In the genomic region with DNA sequence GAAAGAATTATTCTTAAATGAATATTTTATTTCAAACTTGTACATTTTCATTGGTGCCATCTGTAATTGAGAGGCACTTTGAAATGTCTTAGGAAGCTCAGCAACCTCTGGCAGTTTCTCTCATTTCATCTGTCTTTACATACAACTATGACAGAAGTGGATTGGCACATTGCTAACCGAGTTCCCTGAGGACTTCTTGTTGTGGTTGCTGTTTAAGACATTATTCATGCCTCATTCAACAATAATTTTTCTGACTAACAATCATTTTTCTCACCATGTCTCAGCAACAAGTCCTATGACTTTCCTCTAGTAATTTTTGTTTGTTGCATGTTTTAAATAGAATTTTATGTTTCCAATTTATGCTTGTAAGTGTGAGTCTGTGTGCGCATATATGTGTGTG, we compare ENCODE assay signal across 14 cellular contexts.
DNase-seq lines count a peak whose midpoint lies in the region; ATAC-seq, FAIRE-seq and TF ChIP-seq lines count a peak whose summit lies in the region.
"Had no signal": no experiment of that assay in that cellular context is flagged by ENCODE, and none has a peak within 500 bp of the region (broad histone marks: within the 10 kb centered on the region; RNA-seq: fewer than 3 reads in every experiment).

No MANE protein-coding gene starts in this region.

- H3K27me3 ChIP-seq in RWPE2 (ENCODE audit: insufficient read depth, poor library complexity, severe bottlenecking) (no peaks in the 10 kb centered on the region), gastrocnemius medialis (no peaks in the 10 kb centered on the region)
- H3K27me3 ChIP-seq: spleen had no signal

- H3K9me3 Mint-ChIP-seq in HFFc6: no peaks in the 10 kb centered on the region

- peak overlapping the region; percentile 58; the same call in 1 of the 2 replicates for H3K4me3 Mint-ChIP-seq in HFFc6
- H3K4me3 Mint-ChIP-seq: activated T-cell treated with anti-CD3 and anti-CD28 coated beads, Interleukin-2, amount 50 U/mL, for 72 hours; immature natural killer cell had no signal

- TF ChIP-seq POLR2A in A549 (IDR thresholded peaks at IDR 0.05; ENCODE audit: low read length): no peak
- TF ChIP-seq POLR2A in gastrocnemius medialis (IDR thresholded peaks at IDR 0.05): no peak

- ATAC-seq in A549: peak; percentile 47 to 56; a peak in 3 of 6 replicates
- ATAC-seq in RWPE2 (ENCODE audit: low read depth): peak; percentile 79
- ATAC-seq in gastrocnemius medialis: no peak
- ATAC-seq: activated T-cell treated with anti-CD3 and anti-CD28 coated beads, Interleukin-2, amount 50 U/mL, for 72 hours had no signal

- POLR2A ChIA-PET in A549 (lab: Yijun Ruan, JAX): no interaction called here

- H3K4me1 Mint-ChIP-seq in HFFc6 (ENCODE audit: low read depth): peaks cover 29% of the 10 kb centered on the region
- H3K4me1 Mint-ChIP-seq: immature natural killer cell had no signal

- H3K27ac ChIP-seq in A549: peak overlapping the region; percentile 71 to 85
- H3K27ac ChIP-seq in RWPE2 (ENCODE audit: poor library complexity, severe bottlenecking): peak overlapping the region; percentile 50
- H3K27ac ChIP-seq in gastrocnemius medialis: no peak overlapping the region
- H3K27ac ChIP-seq: spleen had no signal

- no peaks in the 10 kb centered on the region for H3K27me3 Mint-ChIP-seq in HFFc6 (ENCODE audit: insufficient read depth)

- H3K4me3 ChIP-seq in A549 (no peak overlapping the region), RWPE2 (ENCODE audit: severe bottlenecking) (no peak overlapping the region), gastrocnemius medialis (no peak overlapping the region)
- H3K4me3 ChIP-seq: spleen had no signal

- 3% methylated on average over 2 of the region's 2 CpGs for WGBS in A549 (ENCODE audit: missing lambda C conversion rate)

- peaks cover 43% of the 10 kb centered on the region for H3K4me1 ChIP-seq in A549
- peaks cover 13% of the 10 kb centered on the region for H3K4me1 ChIP-seq in RWPE2 (ENCODE audit: insufficient read depth, poor library complexity, severe bottlenecking)
- no peaks in the 10 kb centered on the region for H3K4me1 ChIP-seq in gastrocnemius medialis
- H3K4me1 ChIP-seq: spleen had no signal

- H3K9me3 ChIP-seq in A549 (no peaks in the 10 kb centered on the region), RWPE2 (ENCODE audit: severe bottlenecking) (no peaks in the 10 kb centered on the region), gastrocnemius medialis (no peaks in the 10 kb centered on the region)

- intact Hi-C loops in gastrocnemius medialis (cut with DNase I; ENCODE audit: low total_unique reads): no loop called here

- no peaks in the 10 kb centered on the region for H3K36me3 ChIP-seq in RWPE2 (ENCODE audit: low read depth)
- no peaks in the 10 kb centered on the region for H3K36me3 ChIP-seq in gastrocnemius medialis
- H3K36me3 ChIP-seq: spleen had no signal

- no peak for TF ChIP-seq CTCF in A549 (IDR thresholded peaks at IDR 0.05)
- TF ChIP-seq CTCF in HFFc6 (IDR thresholded peaks at IDR 0.05): no peak
- no peak for TF ChIP-seq CTCF in RWPE2 (IDR thresholded peaks at IDR 0.05; ENCODE audit: poor library complexity, severe bottlenecking)
- no peak for TF ChIP-seq CTCF in gastrocnemius medialis (IDR thresholded peaks at IDR 0.05 in 4 of 5, conservative IDR thresholded peaks at IDR 0.05 in 1 of 5)

- FAIRE-seq in A549 (lab: Jason Lieb, UNC): no peak

- no peaks in the 10 kb centered on the region for H3K36me3 Mint-ChIP-seq in HFFc6 (ENCODE audit: low read depth)
- H3K36me3 Mint-ChIP-seq: immature natural killer cell had no signal

- peak overlapping the region; percentile 31 for H3K27ac Mint-ChIP-seq in HFFc6
- H3K27ac Mint-ChIP-seq: activated T-cell treated with anti-CD3 and anti-CD28 coated beads, Interleukin-2, amount 50 U/mL, for 72 hours; immature natural killer cell had no signal

- peak overlapping the region; percentile 72 for H3K4me2 ChIP-seq in A549

- no peak for TF ChIP-seq EP300 in A549 (IDR thresholded peaks at IDR 0.05)

- no peak for TF ChIP-seq RAD21 in A549 (conservative IDR thresholded peaks at IDR 0.05 in 1 of 2, IDR thresholded peaks at IDR 0.05 in 1 of 2)

- CTCF ChIA-PET in A549 (lab: Yijun Ruan, JAX): no interaction called here

- in situ Hi-C loops in gastrocnemius medialis (cut with MboI; ENCODE audit: low sequenced_read_pairs in 4 of 4): no loop called here

- DNase-seq in A549 (ENCODE audit: low read depth in 1 of 2, low spot score in 1 of 2) (peak in 1 of 2 experiments; percentile 16), HFFc6 (peak; percentile 37), RWPE2 (ENCODE audit: low spot score) (no peak), fibroblast of the conjunctiva (ENCODE audit: low read depth) (peak; percentile 16), NCI-H82 treated with DMSO at 0.1 percent for 48 hours (lab: John Stamatoyannopoulos, UW; ENCODE audit: unreplicated experiment) (no peak), gastrocnemius medialis (no peak), NCI-H526 (lab: John Stamatoyannopoulos, UW) (no peak), NCI-H345 treated with DMSO at 0.1 percent for 48 hours (lab: John Stamatoyannopoulos, UW; ENCODE audit: unreplicated experiment) (no peak)
- DNase-seq: ACHN; activated T-cell treated with anti-CD3 and anti-CD28 coated beads, Interleukin-2, amount 50 U/mL, for 72 hours; immature natural killer cell; KG1; NCI-H1694 treated with DMSO at 0.1 percent for 48 hours; spleen had no signal

TF ChIP-seq in A549, 52 proteins besides CTCF, POLR2A, EP300 and RAD21:
- TF ChIP-seq, protein P1, sequence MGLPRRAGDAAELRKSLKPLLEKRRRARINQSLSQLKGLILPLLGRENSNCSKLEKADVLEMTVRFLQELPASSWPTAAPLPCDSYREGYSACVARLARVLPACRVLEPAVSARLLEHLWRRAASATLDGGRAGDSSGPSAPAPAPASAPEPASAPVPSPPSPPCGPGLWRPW (IDR thresholded peaks at IDR 0.05): no peak
- TF ChIP-seq ATOH8 (CRISPR knock-in tag; IDR thresholded peaks at IDR 0.05; ENCODE audit: low read depth): no peak
- TF ChIP-seq TP53 (CRISPR knock-in tag; IDR thresholded peaks at IDR 0.05): no peak
- TF ChIP-seq JUN (IDR thresholded peaks at IDR 0.05): no peak
- no peak for TF ChIP-seq FOXS1 (CRISPR knock-in tag; IDR thresholded peaks at IDR 0.05)
- no peak for TF ChIP-seq HMGXB4 (CRISPR knock-in tag; IDR thresholded peaks at IDR 0.05; ENCODE audit: borderline replicate concordance)
- no peak for TF ChIP-seq MYC (IDR thresholded peaks at IDR 0.05; ENCODE audit: borderline replicate concordance, low read length)
- no peak for TF ChIP-seq CBX2 (IDR thresholded peaks at IDR 0.05; ENCODE audit: borderline replicate concordance, low read depth)
- TF ChIP-seq ZFP36 (IDR thresholded peaks at IDR 0.05; ENCODE audit: borderline replicate concordance, partially characterized antibody): no peak
- TF ChIP-seq TFCP2L1 (CRISPR knock-in tag; IDR thresholded peaks at IDR 0.05): no peak
- TF ChIP-seq CHD4 (IDR thresholded peaks at IDR 0.05; ENCODE audit: borderline replicate concordance): no peak
- no peak for TF ChIP-seq CBX8 (IDR thresholded peaks at IDR 0.05)
- TF ChIP-seq HDAC2 (IDR thresholded peaks at IDR 0.05): no peak
- TF ChIP-seq, protein P2, sequence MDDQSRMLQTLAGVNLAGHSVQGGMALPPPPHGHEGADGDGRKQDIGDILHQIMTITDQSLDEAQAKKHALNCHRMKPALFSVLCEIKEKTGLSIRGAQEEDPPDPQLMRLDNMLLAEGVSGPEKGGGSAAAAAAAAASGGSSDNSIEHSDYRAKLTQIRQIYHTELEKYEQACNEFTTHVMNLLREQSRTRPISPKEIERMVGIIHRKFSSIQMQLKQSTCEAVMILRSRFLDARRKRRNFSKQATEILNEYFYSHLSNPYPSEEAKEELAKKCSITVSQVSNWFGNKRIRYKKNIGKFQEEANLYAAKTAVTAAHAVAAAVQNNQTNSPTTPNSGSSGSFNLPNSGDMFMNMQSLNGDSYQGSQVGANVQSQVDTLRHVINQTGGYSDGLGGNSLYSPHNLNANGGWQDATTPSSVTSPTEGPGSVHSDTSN (IDR thresholded peaks at IDR 0.05): no peak

Comparison
In these comparisons a context has a peak if more than half of its experiments do, and no peak if none do; other contexts are left out.
1. ATAC-seq: peak in A549 (2 of 2) and RWPE2 (single experiment); none in gastrocnemius medialis (0 of 2).
2. DNase-seq: peak in HFFc6 (single experiment) and fibroblast of the conjunctiva (single experiment); none in RWPE2 (single experiment), NCI-H82 treated with DMSO at 0.1 percent for 48 hours (single experiment), gastrocnemius medialis (0 of 2), NCI-H526 (0 of 2) and NCI-H345 treated with DMSO at 0.1 percent for 48 hours (single experiment).
3. H3K27ac ChIP-seq: peak in A549 (2 of 2) and RWPE2 (single experiment); none in gastrocnemius medialis (0 of 4).